1 cellular context compared by ENCODE assay signal in the genomic region with DNA sequence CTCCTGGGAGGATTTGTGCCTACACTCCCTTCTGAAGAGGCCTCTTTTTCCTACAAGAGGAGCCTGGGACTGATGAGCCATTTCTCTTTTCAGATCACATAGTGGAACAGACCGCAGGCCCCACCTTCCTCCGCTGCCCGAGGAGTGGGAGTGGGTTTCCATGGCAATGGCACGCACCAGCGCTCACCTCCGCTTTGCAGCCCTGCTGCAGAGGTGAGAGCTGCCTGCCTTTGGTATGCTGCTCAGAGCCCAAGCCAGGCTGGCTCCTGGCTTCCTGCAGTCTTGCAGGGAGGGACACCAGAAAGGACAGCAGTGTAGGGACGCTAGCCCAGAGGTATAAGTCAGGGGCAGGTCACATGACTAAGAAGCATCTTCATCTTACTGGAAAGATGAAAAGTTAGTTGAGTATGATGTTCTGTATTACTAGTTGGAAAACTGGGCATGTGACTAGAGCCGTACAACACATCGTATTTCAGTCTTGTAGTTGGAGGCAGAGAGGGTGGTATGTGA.
TF ChIP-seq lines count a peak whose summit lies in the region.

No MANE protein-coding gene starts in this region.

TF ChIP-seq in HEK293, 187 proteins besides CTCF, POLR2A, EP300 and RAD21 (continued from another document):
- TF ChIP-seq, protein P1, sequence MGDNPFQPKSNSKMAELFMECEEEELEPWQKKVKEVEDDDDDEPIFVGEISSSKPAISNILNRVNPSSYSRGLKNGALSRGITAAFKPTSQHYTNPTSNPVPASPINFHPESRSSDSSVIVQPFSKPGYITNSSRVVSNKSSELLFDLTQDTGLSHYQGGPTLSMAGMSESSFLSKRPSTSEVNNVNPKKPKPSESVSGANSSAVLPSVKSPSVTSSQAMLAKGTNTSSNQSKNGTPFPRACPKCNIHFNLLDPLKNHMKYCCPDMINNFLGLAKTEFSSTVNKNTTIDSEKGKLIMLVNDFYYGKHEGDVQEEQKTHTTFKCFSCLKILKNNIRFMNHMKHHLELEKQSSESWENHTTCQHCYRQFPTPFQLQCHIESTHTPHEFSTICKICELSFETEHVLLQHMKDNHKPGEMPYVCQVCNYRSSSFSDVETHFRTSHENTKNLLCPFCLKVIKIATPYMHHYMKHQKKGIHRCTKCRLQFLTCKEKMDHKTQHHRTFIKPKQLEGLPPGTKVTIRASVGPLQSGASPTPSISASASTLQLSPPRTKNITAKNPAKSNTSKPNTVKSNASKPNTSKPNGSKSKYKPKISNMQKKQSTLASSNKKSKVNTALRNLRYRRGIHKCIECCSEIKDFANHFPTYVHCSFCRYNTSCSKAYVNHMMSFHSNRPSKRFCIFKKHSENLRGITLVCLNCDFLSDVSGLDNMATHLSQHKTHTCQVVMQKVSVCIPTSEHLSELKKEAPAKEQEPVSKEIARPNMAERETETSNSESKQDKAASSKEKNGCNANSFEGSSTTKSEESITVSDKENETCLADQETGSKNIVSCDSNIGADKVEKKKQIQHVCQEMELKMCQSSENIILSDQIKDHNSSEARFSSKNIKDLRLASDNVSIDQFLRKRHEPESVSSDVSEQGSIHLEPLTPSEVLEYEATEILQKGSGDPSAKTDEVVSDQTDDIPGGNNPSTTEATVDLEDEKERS (tag by site-specific recombination; IDR thresholded peaks at IDR 0.05) = no peak
- TF ChIP-seq GLIS1 (tag by site-specific recombination; IDR thresholded peaks at IDR 0.05) = 0 out of 2 replicates have a peak, but pooled peaks have one; percentile 20
- no peak for TF ChIP-seq ZNF354C (tag by site-specific recombination; IDR thresholded peaks at IDR 0.05; ENCODE audit: borderline replicate concordance, low read depth)
- TF ChIP-seq ZNF214 (tag by site-specific recombination; IDR thresholded peaks at IDR 0.05; ENCODE audit: borderline replicate concordance) = no peak
- no peak for TF ChIP-seq ZNF558 (tag by site-specific recombination; IDR thresholded peaks at IDR 0.05)
- no peak for TF ChIP-seq GLIS2 (tag by site-specific recombination; IDR thresholded peaks at IDR 0.05)
- TF ChIP-seq ZNF140 (tag by site-specific recombination; IDR thresholded peaks at IDR 0.05) = no peak
- no peak for TF ChIP-seq ZNF555 (tag by site-specific recombination; conservative IDR thresholded peaks at IDR 0.05)
- TF ChIP-seq SP7 (tag by site-specific recombination; IDR thresholded peaks at IDR 0.05) = peak; percentile 69
- no peak for TF ChIP-seq ZNF433 (tag by site-specific recombination; IDR thresholded peaks at IDR 0.05; ENCODE audit: low read depth)
- peak; percentile 86 for TF ChIP-seq EGR2 (tag by site-specific recombination; IDR thresholded peaks at IDR 0.05; ENCODE audit: low read depth)
- TF ChIP-seq WT1 (tag by site-specific recombination; IDR thresholded peaks at IDR 0.05) = peak; percentile 87
- TF ChIP-seq, protein P2, sequence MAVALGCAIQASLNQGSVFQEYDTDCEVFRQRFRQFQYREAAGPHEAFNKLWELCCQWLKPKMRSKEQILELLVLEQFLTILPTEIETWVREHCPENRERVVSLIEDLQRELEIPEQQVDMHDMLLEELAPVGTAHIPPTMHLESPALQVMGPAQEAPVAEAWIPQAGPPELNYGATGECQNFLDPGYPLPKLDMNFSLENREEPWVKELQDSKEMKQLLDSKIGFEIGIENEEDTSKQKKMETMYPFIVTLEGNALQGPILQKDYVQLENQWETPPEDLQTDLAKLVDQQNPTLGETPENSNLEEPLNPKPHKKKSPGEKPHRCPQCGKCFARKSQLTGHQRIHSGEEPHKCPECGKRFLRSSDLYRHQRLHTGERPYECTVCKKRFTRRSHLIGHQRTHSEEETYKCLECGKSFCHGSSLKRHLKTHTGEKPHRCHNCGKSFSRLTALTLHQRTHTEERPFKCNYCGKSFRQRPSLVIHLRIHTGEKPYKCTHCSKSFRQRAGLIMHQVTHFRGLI (tag by site-specific recombination; IDR thresholded peaks at IDR 0.05) = no peak
- TF ChIP-seq ZNF2 (tag by site-specific recombination; IDR thresholded peaks at IDR 0.05) = peak; percentile 44; the same call in 1 of the 2 replicates
- no peak for TF ChIP-seq ZNF239 (tag by site-specific recombination; IDR thresholded peaks at IDR 0.05)
- peak; percentile 93 for TF ChIP-seq ZFHX2 (tag by site-specific recombination; conservative IDR thresholded peaks at IDR 0.05)
- TF ChIP-seq ZNF560 (tag by site-specific recombination; IDR thresholded peaks at IDR 0.05; ENCODE audit: borderline replicate concordance) = no peak
- TF ChIP-seq HOXD13 (CRISPR knock-in tag; IDR thresholded peaks at IDR 0.05; ENCODE audit: borderline replicate concordance) = no peak
- no peak for TF ChIP-seq ZNF776 (tag by site-specific recombination; IDR thresholded peaks at IDR 0.05; ENCODE audit: borderline replicate concordance)
- peak; percentile 26; the same call in 1 of the 2 replicates for TF ChIP-seq ZNF394 (tag by site-specific recombination; IDR thresholded peaks at IDR 0.05; ENCODE audit: borderline replicate concordance)
- no peak for TF ChIP-seq ZNF529 (tag by site-specific recombination; IDR thresholded peaks at IDR 0.05; ENCODE audit: insufficient replicate concordance)
- TF ChIP-seq ZNF10 (tag by site-specific recombination; IDR thresholded peaks at IDR 0.05) = no peak
- TF ChIP-seq, protein P3, sequence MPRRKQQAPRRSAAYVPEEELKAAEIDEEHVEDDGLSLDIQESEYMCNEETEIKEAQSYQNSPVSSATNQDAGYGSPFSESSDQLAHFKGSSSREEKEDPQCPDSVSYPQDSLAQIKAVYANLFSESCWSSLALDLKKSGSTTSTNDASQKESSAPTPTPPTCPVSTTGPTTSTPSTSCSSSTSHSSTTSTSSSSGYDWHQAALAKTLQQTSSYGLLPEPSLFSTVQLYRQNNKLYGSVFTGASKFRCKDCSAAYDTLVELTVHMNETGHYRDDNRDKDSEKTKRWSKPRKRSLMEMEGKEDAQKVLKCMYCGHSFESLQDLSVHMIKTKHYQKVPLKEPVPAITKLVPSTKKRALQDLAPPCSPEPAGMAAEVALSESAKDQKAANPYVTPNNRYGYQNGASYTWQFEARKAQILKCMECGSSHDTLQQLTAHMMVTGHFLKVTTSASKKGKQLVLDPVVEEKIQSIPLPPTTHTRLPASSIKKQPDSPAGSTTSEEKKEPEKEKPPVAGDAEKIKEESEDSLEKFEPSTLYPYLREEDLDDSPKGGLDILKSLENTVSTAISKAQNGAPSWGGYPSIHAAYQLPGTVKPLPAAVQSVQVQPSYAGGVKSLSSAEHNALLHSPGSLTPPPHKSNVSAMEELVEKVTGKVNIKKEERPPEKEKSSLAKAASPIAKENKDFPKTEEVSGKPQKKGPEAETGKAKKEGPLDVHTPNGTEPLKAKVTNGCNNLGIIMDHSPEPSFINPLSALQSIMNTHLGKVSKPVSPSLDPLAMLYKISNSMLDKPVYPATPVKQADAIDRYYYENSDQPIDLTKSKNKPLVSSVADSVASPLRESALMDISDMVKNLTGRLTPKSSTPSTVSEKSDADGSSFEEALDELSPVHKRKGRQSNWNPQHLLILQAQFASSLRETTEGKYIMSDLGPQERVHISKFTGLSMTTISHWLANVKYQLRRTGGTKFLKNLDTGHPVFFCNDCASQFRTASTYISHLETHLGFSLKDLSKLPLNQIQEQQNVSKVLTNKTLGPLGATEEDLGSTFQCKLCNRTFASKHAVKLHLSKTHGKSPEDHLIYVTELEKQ (tag by site-specific recombination; IDR thresholded peaks at IDR 0.05; ENCODE audit: borderline replicate concordance) = no peak
- TF ChIP-seq ZSCAN30 (tag by site-specific recombination; IDR thresholded peaks at IDR 0.05) = peak; percentile 74
- TF ChIP-seq HOXC10 (CRISPR knock-in tag; IDR thresholded peaks at IDR 0.05) = no peak
- no peak for TF ChIP-seq ZNF274 (IDR thresholded peaks at IDR 0.05; ENCODE audit: low read length)
- TF ChIP-seq ZNF274 (tag by site-specific recombination; IDR thresholded peaks at IDR 0.05; ENCODE audit: borderline replicate concordance) = no peak
- 0 out of 2 replicates have a peak, but pooled peaks have one; percentile 23 for TF ChIP-seq IKZF3 (tag by site-specific recombination; IDR thresholded peaks at IDR 0.05)
- TF ChIP-seq ZNF223 (tag by site-specific recombination; IDR thresholded peaks at IDR 0.05) = no peak
- TF ChIP-seq ZNF544 (tag by site-specific recombination; IDR thresholded peaks at IDR 0.05) = no peak
- no peak for TF ChIP-seq ZNF16 (tag by site-specific recombination; IDR thresholded peaks at IDR 0.05; ENCODE audit: low read depth)
- TF ChIP-seq, protein P4, sequence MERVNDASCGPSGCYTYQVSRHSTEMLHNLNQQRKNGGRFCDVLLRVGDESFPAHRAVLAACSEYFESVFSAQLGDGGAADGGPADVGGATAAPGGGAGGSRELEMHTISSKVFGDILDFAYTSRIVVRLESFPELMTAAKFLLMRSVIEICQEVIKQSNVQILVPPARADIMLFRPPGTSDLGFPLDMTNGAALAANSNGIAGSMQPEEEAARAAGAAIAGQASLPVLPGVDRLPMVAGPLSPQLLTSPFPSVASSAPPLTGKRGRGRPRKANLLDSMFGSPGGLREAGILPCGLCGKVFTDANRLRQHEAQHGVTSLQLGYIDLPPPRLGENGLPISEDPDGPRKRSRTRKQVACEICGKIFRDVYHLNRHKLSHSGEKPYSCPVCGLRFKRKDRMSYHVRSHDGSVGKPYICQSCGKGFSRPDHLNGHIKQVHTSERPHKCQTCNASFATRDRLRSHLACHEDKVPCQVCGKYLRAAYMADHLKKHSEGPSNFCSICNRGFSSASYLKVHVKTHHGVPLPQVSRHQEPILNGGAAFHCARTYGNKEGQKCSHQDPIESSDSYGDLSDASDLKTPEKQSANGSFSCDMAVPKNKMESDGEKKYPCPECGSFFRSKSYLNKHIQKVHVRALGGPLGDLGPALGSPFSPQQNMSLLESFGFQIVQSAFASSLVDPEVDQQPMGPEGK (tag by site-specific recombination; IDR thresholded peaks at IDR 0.05) = peak; percentile 20; the same call in 1 of the 2 replicates
- TF ChIP-seq ZNF514 (tag by site-specific recombination; IDR thresholded peaks at IDR 0.05) = no peak
- TF ChIP-seq, protein P5, sequence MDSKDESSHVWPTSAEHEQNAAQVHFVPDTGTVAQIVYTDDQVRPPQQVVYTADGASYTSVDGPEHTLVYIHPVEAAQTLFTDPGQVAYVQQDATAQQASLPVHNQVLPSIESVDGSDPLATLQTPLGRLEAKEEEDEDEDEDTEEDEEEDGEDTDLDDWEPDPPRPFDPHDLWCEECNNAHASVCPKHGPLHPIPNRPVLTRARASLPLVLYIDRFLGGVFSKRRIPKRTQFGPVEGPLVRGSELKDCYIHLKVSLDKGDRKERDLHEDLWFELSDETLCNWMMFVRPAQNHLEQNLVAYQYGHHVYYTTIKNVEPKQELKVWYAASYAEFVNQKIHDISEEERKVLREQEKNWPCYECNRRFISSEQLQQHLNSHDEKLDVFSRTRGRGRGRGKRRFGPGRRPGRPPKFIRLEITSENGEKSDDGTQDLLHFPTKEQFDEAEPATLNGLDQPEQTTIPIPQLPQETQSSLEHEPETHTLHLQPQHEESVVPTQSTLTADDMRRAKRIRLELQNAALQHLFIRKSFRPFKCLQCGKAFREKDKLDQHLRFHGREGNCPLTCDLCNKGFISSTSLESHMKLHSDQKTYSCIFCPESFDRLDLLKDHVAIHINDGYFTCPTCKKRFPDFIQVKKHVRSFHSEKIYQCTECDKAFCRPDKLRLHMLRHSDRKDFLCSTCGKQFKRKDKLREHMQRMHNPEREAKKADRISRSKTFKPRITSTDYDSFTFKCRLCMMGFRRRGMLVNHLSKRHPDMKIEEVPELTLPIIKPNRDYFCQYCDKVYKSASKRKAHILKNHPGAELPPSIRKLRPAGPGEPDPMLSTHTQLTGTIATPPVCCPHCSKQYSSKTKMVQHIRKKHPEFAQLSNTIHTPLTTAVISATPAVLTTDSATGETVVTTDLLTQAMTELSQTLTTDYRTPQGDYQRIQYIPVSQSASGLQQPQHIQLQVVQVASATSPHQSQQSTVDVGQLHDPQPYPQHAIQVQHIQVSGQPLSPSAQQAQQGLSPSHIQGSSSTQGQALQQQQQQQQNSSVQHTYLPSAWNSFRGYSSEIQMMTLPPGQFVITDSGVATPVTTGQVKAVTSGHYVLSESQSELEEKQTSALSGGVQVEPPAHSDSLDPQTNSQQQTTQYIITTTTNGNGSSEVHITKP (tag by site-specific recombination; IDR thresholded peaks at IDR 0.05) = peak; percentile 67
- TF ChIP-seq, protein P6, sequence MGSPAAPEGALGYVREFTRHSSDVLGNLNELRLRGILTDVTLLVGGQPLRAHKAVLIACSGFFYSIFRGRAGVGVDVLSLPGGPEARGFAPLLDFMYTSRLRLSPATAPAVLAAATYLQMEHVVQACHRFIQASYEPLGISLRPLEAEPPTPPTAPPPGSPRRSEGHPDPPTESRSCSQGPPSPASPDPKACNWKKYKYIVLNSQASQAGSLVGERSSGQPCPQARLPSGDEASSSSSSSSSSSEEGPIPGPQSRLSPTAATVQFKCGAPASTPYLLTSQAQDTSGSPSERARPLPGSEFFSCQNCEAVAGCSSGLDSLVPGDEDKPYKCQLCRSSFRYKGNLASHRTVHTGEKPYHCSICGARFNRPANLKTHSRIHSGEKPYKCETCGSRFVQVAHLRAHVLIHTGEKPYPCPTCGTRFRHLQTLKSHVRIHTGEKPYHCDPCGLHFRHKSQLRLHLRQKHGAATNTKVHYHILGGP (tag by site-specific recombination; IDR thresholded peaks at IDR 0.05) = no peak
- peak; percentile 25; the same call in 1 of the 2 replicates for TF ChIP-seq ZXDB (tag by site-specific recombination; IDR thresholded peaks at IDR 0.05)
- TF ChIP-seq, protein P7, sequence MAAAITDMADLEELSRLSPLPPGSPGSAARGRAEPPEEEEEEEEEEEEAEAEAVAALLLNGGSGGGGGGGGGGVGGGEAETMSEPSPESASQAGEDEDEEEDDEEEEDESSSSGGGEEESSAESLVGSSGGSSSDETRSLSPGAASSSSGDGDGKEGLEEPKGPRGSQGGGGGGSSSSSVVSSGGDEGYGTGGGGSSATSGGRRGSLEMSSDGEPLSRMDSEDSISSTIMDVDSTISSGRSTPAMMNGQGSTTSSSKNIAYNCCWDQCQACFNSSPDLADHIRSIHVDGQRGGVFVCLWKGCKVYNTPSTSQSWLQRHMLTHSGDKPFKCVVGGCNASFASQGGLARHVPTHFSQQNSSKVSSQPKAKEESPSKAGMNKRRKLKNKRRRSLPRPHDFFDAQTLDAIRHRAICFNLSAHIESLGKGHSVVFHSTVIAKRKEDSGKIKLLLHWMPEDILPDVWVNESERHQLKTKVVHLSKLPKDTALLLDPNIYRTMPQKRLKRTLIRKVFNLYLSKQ (tag by site-specific recombination; IDR thresholded peaks at IDR 0.05; ENCODE audit: borderline replicate concordance) = no peak
- no peak for TF ChIP-seq GLI2 (tag by site-specific recombination; IDR thresholded peaks at IDR 0.05; ENCODE audit: borderline replicate concordance, low read depth)
- no peak for TF ChIP-seq ZNF138 (tag by site-specific recombination; IDR thresholded peaks at IDR 0.05; ENCODE audit: borderline replicate concordance)
- no peak for TF ChIP-seq ZFP69B (tag by site-specific recombination; IDR thresholded peaks at IDR 0.05)
- no peak for TF ChIP-seq ZFP3 (tag by site-specific recombination; IDR thresholded peaks at IDR 0.05; ENCODE audit: low read depth)
